ENCODE assay signal across 10 cellular contexts in genomic region chr4:7206856-7207567, GRCh38. TPM values are rescaled to one million over a fixed set of nuclear protein-coding genes. Genes with fewer than 3 reads are reported as not detected.
A peak's percentile ranks its signal among the peaks of the same experiment; 100 is the strongest.
DNase-seq lines count a peak whose midpoint lies in the region; ATAC-seq, FAIRE-seq and TF ChIP-seq lines count a peak whose summit lies in the region.
"Had no signal": no experiment of that assay in that cellular context is flagged by ENCODE, and none has a peak within 500 bp of the region (broad histone marks: within the 10 kb centered on the region; RNA-seq: fewer than 3 reads in every experiment).

No MANE protein-coding gene starts in this region.

- DNase-seq in BE2C (peak; percentile 86), RWPE1 (ENCODE audit: low spot score) (peak; percentile 74), frontal cortex (ENCODE audit: low spot score in 2 of 2) (peak; percentile 65 to 81), occipital lobe (lab: John Stamatoyannopoulos, UW) (peak; percentile 75), NOMO-1 treated with dmso at 0.1 percent for 144 hours (lab: John Stamatoyannopoulos, UW; ENCODE audit: unreplicated experiment) (no peak)

- CTCF ChIA-PET in RWPE1 (lab: Yijun Ruan, JAX): no interaction called here

- POLR2A ChIA-PET in RWPE1 (lab: Yijun Ruan, JAX; ENCODE audit: low non-redundant PET): no interaction called here

- no peaks in the 10 kb centered on the region for H3K27me3 ChIP-seq in BE2C

- peaks cover 19% of the 10 kb centered on the region for H3K4me1 ChIP-seq in BE2C

- no peak for FAIRE-seq in frontal cortex (lab: Jason Lieb, UNC)
- FAIRE-seq: GM12878 had no signal

- H3K27ac ChIP-seq in RWPE1: peak overlapping the region; percentile 94
- H3K27ac ChIP-seq: neutrophil had no signal

- H3K4me3 ChIP-seq in BE2C (ENCODE audit: low read depth, low read length): no peak overlapping the region
- H3K4me3 ChIP-seq: GM12878 had no signal

- ATAC-seq in HG02623 (IDR thresholded peaks at IDR 0.05; ENCODE audit: unreplicated experiment) (no peak), GM18861 (IDR thresholded peaks at IDR 0.05; ENCODE audit: unreplicated experiment) (no peak), HG03139 (IDR thresholded peaks at IDR 0.05; ENCODE audit: unreplicated experiment) (no peak)
- ATAC-seq: GM12878 had no signal

- H3K36me3 ChIP-seq in BE2C: no peaks in the 10 kb centered on the region
- H3K36me3 ChIP-seq: neutrophil had no signal

- no peaks in the 10 kb centered on the region for H3K9me3 ChIP-seq in BE2C
- H3K9me3 ChIP-seq: neutrophil had no signal

- TF ChIP-seq CTCF in BE2C (IDR thresholded peaks at IDR 0.05; ENCODE audit: low read depth, low read length) (no peak), RWPE1 (conservative IDR thresholded peaks at IDR 0.05; ENCODE audit: low read depth) (no peak)

RNA-seq across cellular contexts. Expression of gene SORCS2, which starts 14.7 kb away (rescaled TPM):
- 0.09 TPM for polyA plus RNA-seq in BE2C (2012; ENCODE audit: insufficient read depth, insufficient read length, low read depth)
- total RNA-seq in frontal cortex (4.9 TPM), occipital lobe (4.1 TPM)
